Comparison of ENCODE assay signal across 9 cellular contexts in the genomic region with DNA sequence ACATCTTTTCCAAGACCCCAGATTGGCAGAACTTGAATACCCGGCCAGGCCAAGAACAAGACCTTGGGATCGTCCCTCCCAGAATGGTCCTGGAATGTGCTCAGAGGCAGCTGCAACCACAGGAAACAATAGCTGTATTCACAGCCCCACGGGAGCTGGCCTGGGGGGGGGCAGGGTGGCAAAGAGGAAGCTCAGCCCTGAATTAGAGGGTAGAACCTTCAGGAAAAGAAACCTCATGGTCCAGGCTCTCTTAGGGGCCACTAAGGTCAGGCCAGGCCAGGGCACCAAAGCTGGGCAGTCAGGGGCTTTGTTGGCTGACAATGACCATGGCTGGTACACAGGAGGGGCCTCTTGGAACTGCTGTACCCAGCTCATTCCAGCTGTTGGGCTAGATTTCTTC. TPM values are rescaled to one million over a fixed set of nuclear protein-coding genes. Genes with fewer than 3 reads are reported as not detected.
A peak's percentile ranks its signal among the peaks of the same experiment; 100 is the strongest.
DNase-seq lines count a peak whose midpoint lies in the region; ATAC-seq lines count a peak whose summit lies in the region.
"Had no signal": no experiment of that assay in that cellular context is flagged by ENCODE, and none has a peak within 500 bp of the region (broad histone marks: within the 10 kb centered on the region; RNA-seq: fewer than 3 reads in every experiment).

No MANE protein-coding gene starts in this region.

- H4K8ac ChIP-seq in neuronal stem cell (ENCODE audit: low read depth, low read length): no peak overlapping the region

- no peak overlapping the region; a peak in 1 of 20 replicates for H3K4me3 ChIP-seq in BLaER1 treated with 17β-estradiol and CSF1 and Interleukin-3, amounts not matched to agents 10 nM and 100 nM
- H3K4me3 ChIP-seq in SJCRH30 (no peak overlapping the region), neuronal stem cell (ENCODE audit: low read length in 2 of 2) (no peak overlapping the region)

- H3K9me3 ChIP-seq in BLaER1 treated with 17β-estradiol and CSF1 and Interleukin-3, amounts not matched to agents 10 nM and 100 nM (replicated peaks in 1 of 11): no peaks in the 10 kb centered on the region
- no peaks in the 10 kb centered on the region for H3K9me3 ChIP-seq in SJCRH30 (replicated peaks)
- H3K9me3 ChIP-seq in neuronal stem cell (replicated peaks in 1 of 2; ENCODE audit: control insufficient read depth in 2 of 2, insufficient read depth in 1 of 2, low read depth in 1 of 2, low read length in 2 of 2): no peaks in the 10 kb centered on the region

- no peak overlapping the region for H3K4ac ChIP-seq in neuronal stem cell (ENCODE audit: low read length)

- peak overlapping the region in 9 of 11 experiments; percentile 13 to 65 (median 42); a peak in 12 of 22 replicates for H3K27ac ChIP-seq in BLaER1 treated with 17β-estradiol and CSF1 and Interleukin-3, amounts not matched to agents 10 nM and 100 nM
- H3K27ac ChIP-seq in SJCRH30: peak overlapping the region; percentile 89
- H3K27ac ChIP-seq in neuronal stem cell (replicated peaks; ENCODE audit: low read length): no peak overlapping the region

- H2AK5ac ChIP-seq in neuronal stem cell (ENCODE audit: low read depth, low read length): no peak overlapping the region

- no peak overlapping the region for H2BK120ac ChIP-seq in neuronal stem cell (ENCODE audit: low read depth, low read length)

- H2BK12ac ChIP-seq in neuronal stem cell (ENCODE audit: low read length): no peak overlapping the region

- peak overlapping the region; percentile 55 for H2BK5ac ChIP-seq in neuronal stem cell (ENCODE audit: low read length)

- H3K36me3 ChIP-seq in BLaER1 treated with 17β-estradiol and CSF1 and Interleukin-3, amounts not matched to agents 10 nM and 100 nM: peaks cover 0 to 28% (median 8%) of the 10 kb centered on the region in 11 experiments; a peak in 12 of 22 replicates
- H3K36me3 ChIP-seq in SJCRH30 (peaks cover 54% of the 10 kb centered on the region), neuronal stem cell (replicated peaks in 1 of 2; ENCODE audit: control insufficient read depth in 2 of 2, insufficient read depth in 2 of 2, low read length in 2 of 2) (peaks cover 47 to 96% of the 10 kb centered on the region in 2 donors)

- ATAC-seq in HG02623 (IDR thresholded peaks at IDR 0.05; ENCODE audit: unreplicated experiment): no peak

- no peak overlapping the region for H3K18ac ChIP-seq in neuronal stem cell (ENCODE audit: low read length)

- no peak overlapping the region for H4K91ac ChIP-seq in neuronal stem cell (ENCODE audit: low read depth, low read length, poor library complexity)

- peaks cover 0 to 51% (median 24%) of the 10 kb centered on the region in 11 experiments; a peak in 13 of 22 replicates for H4K20me1 ChIP-seq in BLaER1 treated with 17β-estradiol and CSF1 and Interleukin-3, amounts not matched to agents 10 nM and 100 nM

- DNase-seq in SJCRH30: peak; percentile 91 to 94
- DNase-seq in fibroblast of peridontal ligament (ENCODE audit: extremely low read depth): peak; percentile 63
- DNase-seq in neuronal stem cell (ENCODE audit: low spot score): no peak
- no peak for DNase-seq in NCI-H2227 treated with DMSO at 0.1 percent for 48 hours (lab: John Stamatoyannopoulos, UW)
- DNase-seq in NCI-H345 treated with DMSO at 0.1 percent for 48 hours (lab: John Stamatoyannopoulos, UW; ENCODE audit: unreplicated experiment): no peak
- no peak for DNase-seq in NCI-H1417 (lab: John Stamatoyannopoulos, UW)
- DNase-seq: DMS79 had no signal

- H3K4me2 ChIP-seq in BLaER1 treated with 17β-estradiol and CSF1 and Interleukin-3, amounts not matched to agents 10 nM and 100 nM: peak overlapping the region; percentile 80 to 96 (median 84)
- no peak overlapping the region for H3K4me2 ChIP-seq in neuronal stem cell (ENCODE audit: insufficient read depth, low read length, poor library complexity, severe bottlenecking)

- H3K27me3 ChIP-seq in BLaER1 treated with 17β-estradiol and CSF1 and Interleukin-3, amounts not matched to agents 10 nM and 100 nM: no peaks in the 10 kb centered on the region
- no peaks in the 10 kb centered on the region for H3K27me3 ChIP-seq in SJCRH30
- H3K27me3 ChIP-seq in neuronal stem cell (ENCODE audit: control insufficient read depth in 3 of 3, insufficient read depth in 3 of 3, low read depth in 1 of 3, low read length in 3 of 3): no peaks in the 10 kb centered on the region

- H3K4me1 ChIP-seq in BLaER1 treated with 17β-estradiol and CSF1 and Interleukin-3, amounts not matched to agents 10 nM and 100 nM: peaks cover 21 to 62% (median 36%) of the 10 kb centered on the region in 10 experiments
- H3K4me1 ChIP-seq in SJCRH30 (peaks cover 27% of the 10 kb centered on the region), neuronal stem cell (ENCODE audit: control insufficient read depth in 2 of 2, insufficient read depth in 1 of 2, low read depth in 1 of 2, low read length in 2 of 2) (peaks cover 16 to 19% of the 10 kb centered on the region in 2 donors)

- H3K23ac ChIP-seq in neuronal stem cell (ENCODE audit: low read depth, low read length, poor library complexity): no peak overlapping the region

- H2BK15ac ChIP-seq in neuronal stem cell (ENCODE audit: low read length): no peak overlapping the region

- H3K79me1 ChIP-seq in neuronal stem cell (ENCODE audit: low read depth, low read length): peaks cover 4% of the 10 kb centered on the region

- no peak overlapping the region for H3K14ac ChIP-seq in neuronal stem cell (ENCODE audit: low read length)

- H2AFZ ChIP-seq in neuronal stem cell (ENCODE audit: low read length): no peak overlapping the region

- no CpG with 5 or more reads among the region's 3 CpGs for WGBS in neuronal stem cell (ENCODE audit: extremely low coverage in 2 of 2, insufficient read length in 2 of 2, insufficient replicate concordance in 1 of 2), 2 donors

- H3K9ac ChIP-seq in BLaER1 treated with 17β-estradiol and CSF1 and Interleukin-3, amounts not matched to agents 10 nM and 100 nM: peak overlapping the region in 6 of 11 experiments; percentile 3 to 44 (median 20); a peak in 4 of 22 replicates
- no peak overlapping the region for H3K9ac ChIP-seq in neuronal stem cell (ENCODE audit: low read depth, low read length, poor library complexity)

RNA-seq across cellular contexts. Expression of a gene that starts 17.3 kb away (rescaled TPM):
- 1,468 and 1,571 TPM in 2 replicates for total RNA-seq in SJCRH30 (2014; rRNA removed; shearing (Covaris generic))
- 2,211 TPM for polyA plus RNA-seq in neuronal stem cell (2013, experiment 1 of 2)
- polyA plus RNA-seq in neuronal stem cell (2013, experiment 2 of 2): 2,173 TPM

RNA-seq across cellular contexts. Expression of a gene that starts 17.4 kb away (rescaled TPM):
- total RNA-seq in SJCRH30 (2014; rRNA removed; shearing (Covaris generic)): 2.0 and 3.5 TPM in 2 replicates
- polyA plus RNA-seq in neuronal stem cell (2013, experiment 1 of 2): 1.3 TPM
- 1.3 TPM for polyA plus RNA-seq in neuronal stem cell (2013, experiment 2 of 2)

Comparison
In these comparisons a context has a peak if more than half of its experiments do, and no peak if none do; other contexts are left out.
1. DNase-seq: peak in SJCRH30 (2 of 2) and fibroblast of peridontal ligament (single experiment); none in neuronal stem cell (single experiment), NCI-H2227 treated with DMSO at 0.1 percent for 48 hours (single experiment), NCI-H345 treated with DMSO at 0.1 percent for 48 hours (single experiment) and NCI-H1417 (0 of 3).